ENCODE assay signal across 8 cellular contexts in genomic region chr12:49089831-49090773, GRCh38. TPM values are rescaled to one million over a fixed set of nuclear protein-coding genes. Genes with fewer than 3 reads are reported as not detected.
DNase-seq lines count a peak whose midpoint lies in the region; ATAC-seq, FAIRE-seq and TF ChIP-seq lines count a peak whose summit lies in the region.

No MANE protein-coding gene starts in this region.

- H3K4me3 ChIP-seq in CD4-positive, CD25-positive, alpha-beta regulatory T cell (ENCODE audit: low read depth, low read length): peak overlapping the region; percentile 53

- H3K4me1 Mint-ChIP-seq in CD4-positive, CD25-positive, alpha-beta regulatory T cell: peaks cover 0 to 63% (median 38%) of the 10 kb centered on the region in 4 donors
- peaks cover 17 to 35% (median 30%) of the 10 kb centered on the region in 3 donors for H3K4me1 Mint-ChIP-seq in IgD-negative memory B cell
- H3K4me1 Mint-ChIP-seq in activated T-cell treated with anti-CD3 and anti-CD28 coated beads, Interleukin-2, amount 50 U/mL, for 24 hours (ENCODE audit: low read depth): peaks cover 51% of the 10 kb centered on the region
- peaks cover 5% of the 10 kb centered on the region for H3K4me1 Mint-ChIP-seq in glutamatergic neuron (ENCODE audit: low read depth, unreplicated experiment)

- H3K27me3 ChIP-seq in CD4-positive, CD25-positive, alpha-beta regulatory T cell (ENCODE audit: control insufficient read depth, insufficient read depth, low read length): peaks cover 32% of the 10 kb centered on the region

- H3K27ac ChIP-seq in CD4-positive, CD25-positive, alpha-beta regulatory T cell (ENCODE audit: insufficient read depth, low read length, poor library complexity, severe bottlenecking): no peak overlapping the region

- intact Hi-C loops in posterior cingulate gyrus (cut with DNase I): loop anchor here (2.0 kb wide), 1 partner anchor 31 kb away; no protein-coding TSS in a partner anchor

- no peaks in the 10 kb centered on the region for H3K9me3 ChIP-seq in CD4-positive, CD25-positive, alpha-beta regulatory T cell (ENCODE audit: control insufficient read depth in 2 of 2, low read length in 2 of 2)

- H3K9me3 Mint-ChIP-seq in CD4-positive, CD25-positive, alpha-beta regulatory T cell: peaks cover 0 to under 1% (median 0%) of the 10 kb centered on the region in 7 donors
- no peaks in the 10 kb centered on the region for H3K9me3 Mint-ChIP-seq in IgD-negative memory B cell
- H3K9me3 Mint-ChIP-seq in activated T-cell treated with anti-CD3 and anti-CD28 coated beads, Interleukin-2, amount 50 U/mL, for 24 hours: no peaks in the 10 kb centered on the region
- peaks cover 12% of the 10 kb centered on the region for H3K9me3 Mint-ChIP-seq in glutamatergic neuron (ENCODE audit: unreplicated experiment)

- peak in 2 of 3 donors; percentile 33 to 48 for DNase-seq in CD4-positive, CD25-positive, alpha-beta regulatory T cell
- DNase-seq in activated T-cell treated with anti-CD3 and anti-CD28 coated beads, Interleukin-2, amount 50 U/mL, for 24 hours: peak; percentile 65
- DNase-seq in glutamatergic neuron (peak; percentile 61), posterior cingulate gyrus (peak in 7 of 10 donors; percentile 32 to 90 (median 42)), RCC 7860 (ENCODE audit: low spot score) (no peak), GM12892 (ENCODE audit: insufficient read length) (no peak)

- no peak for TF ChIP-seq POLR2A in GM12892 (IDR thresholded peaks at IDR 0.05; ENCODE audit: low read depth, low read length)

- no peak for FAIRE-seq in RCC 7860 (lab: Jason Lieb, UNC)
- no peak for FAIRE-seq in GM12892 (lab: Jason Lieb, UNC)

- peaks cover 87% of the 10 kb centered on the region for H3K27me3 Mint-ChIP-seq in CD4-positive, CD25-positive, alpha-beta regulatory T cell
- H3K27me3 Mint-ChIP-seq in IgD-negative memory B cell (peaks cover 47% of the 10 kb centered on the region), glutamatergic neuron (ENCODE audit: unreplicated experiment) (peaks cover 23% of the 10 kb centered on the region)
- H3K27me3 Mint-ChIP-seq in activated T-cell treated with anti-CD3 and anti-CD28 coated beads, Interleukin-2, amount 50 U/mL, for 24 hours: peaks cover 67% of the 10 kb centered on the region

- H3K27ac Mint-ChIP-seq in CD4-positive, CD25-positive, alpha-beta regulatory T cell: no peak overlapping the region
- H3K27ac Mint-ChIP-seq in IgD-negative memory B cell (peak overlapping the region; percentile 75 to 87 (median 76)), glutamatergic neuron (ENCODE audit: unreplicated experiment) (no peak overlapping the region)
- peak overlapping the region; percentile 66 for H3K27ac Mint-ChIP-seq in activated T-cell treated with anti-CD3 and anti-CD28 coated beads, Interleukin-2, amount 50 U/mL, for 24 hours

- H3K4me3 Mint-ChIP-seq in CD4-positive, CD25-positive, alpha-beta regulatory T cell: peak overlapping the region; percentile 74 to 82 (median 78)
- H3K4me3 Mint-ChIP-seq in IgD-negative memory B cell (peak overlapping the region; percentile 72 to 94 (median 84)), glutamatergic neuron (ENCODE audit: unreplicated experiment) (peak overlapping the region; percentile 83)
- H3K4me3 Mint-ChIP-seq in activated T-cell treated with anti-CD3 and anti-CD28 coated beads, Interleukin-2, amount 50 U/mL, for 24 hours: peak overlapping the region; percentile 67

- peaks cover 3% of the 10 kb centered on the region for H3K36me3 Mint-ChIP-seq in CD4-positive, CD25-positive, alpha-beta regulatory T cell
- H3K36me3 Mint-ChIP-seq in IgD-negative memory B cell (no peaks in the 10 kb centered on the region), glutamatergic neuron (ENCODE audit: unreplicated experiment) (peaks cover 2% of the 10 kb centered on the region)
- no peaks in the 10 kb centered on the region for H3K36me3 Mint-ChIP-seq in activated T-cell treated with anti-CD3 and anti-CD28 coated beads, Interleukin-2, amount 50 U/mL, for 24 hours (ENCODE audit: low read depth)

- ATAC-seq in CD4-positive, CD25-positive, alpha-beta regulatory T cell (ENCODE audit: low read depth in 2 of 2): no peak
- no peak for ATAC-seq in GM21717 (IDR thresholded peaks at IDR 0.05; ENCODE audit: unreplicated experiment)

- TF ChIP-seq CTCF in glutamatergic neuron (IDR thresholded peaks at IDR 0.05; ENCODE audit: partially characterized antibody, unreplicated experiment): no peak

- H3K36me3 ChIP-seq in CD4-positive, CD25-positive, alpha-beta regulatory T cell (ENCODE audit: control insufficient read depth, insufficient read depth, low read length): no peaks in the 10 kb centered on the region

- H3K4me1 ChIP-seq in CD4-positive, CD25-positive, alpha-beta regulatory T cell (ENCODE audit: control insufficient read depth, insufficient read depth, low read length, poor library complexity, severe bottlenecking): peaks cover 64% of the 10 kb centered on the region

RNA-seq across cellular contexts. Expression of gene DHH, which starts 4.5 kb away (rescaled TPM):
- total RNA-seq in CD4-positive, CD25-positive, alpha-beta regulatory T cell: 0.27 TPM
- polyA plus RNA-seq in CD4-positive, CD25-positive, alpha-beta regulatory T cell: not detected
- not detected for polyA plus RNA-seq in IgD-negative memory B cell
- 1.2 TPM for total RNA-seq in glutamatergic neuron (ENCODE audit: unreplicated experiment)
- polyA plus RNA-seq in GM12892 (2012; ENCODE audit: missing spikeins): not detected

RNA-seq across cellular contexts. Expression of gene RHEBL1, which starts 20.3 kb away (rescaled TPM):
- 6.0 TPM for total RNA-seq in CD4-positive, CD25-positive, alpha-beta regulatory T cell
- polyA plus RNA-seq in CD4-positive, CD25-positive, alpha-beta regulatory T cell: 10 to 100 TPM; 11.7 to 19.5 (median 15.8) TPM
- polyA plus RNA-seq in IgD-negative memory B cell: 3.2 TPM
- total RNA-seq in glutamatergic neuron (ENCODE audit: unreplicated experiment): 2.3 TPM
- 12.5 TPM for polyA plus RNA-seq in GM12892 (2012; ENCODE audit: missing spikeins)

RNA-seq across cellular contexts. Expression of gene LMBR1L, which starts 20.5 kb away (rescaled TPM):
- 315 TPM for total RNA-seq in CD4-positive, CD25-positive, alpha-beta regulatory T cell
- polyA plus RNA-seq in CD4-positive, CD25-positive, alpha-beta regulatory T cell: 10 to 100 TPM; 59.0 to 71.9 (median 62.2) TPM
- polyA plus RNA-seq in IgD-negative memory B cell: 37.3 TPM
- total RNA-seq in glutamatergic neuron (ENCODE audit: unreplicated experiment): 371 TPM
- polyA plus RNA-seq in GM12892 (2012; ENCODE audit: missing spikeins): 28.0 TPM

RNA-seq across cellular contexts. Expression of gene KMT2D, which starts 29.5 kb away (rescaled TPM):
- 149 TPM for total RNA-seq in CD4-positive, CD25-positive, alpha-beta regulatory T cell
- polyA plus RNA-seq in CD4-positive, CD25-positive, alpha-beta regulatory T cell: 1 to 10 TPM; 5.2 to 8.8 (median 6.5) TPM
- 19.7 TPM for polyA plus RNA-seq in IgD-negative memory B cell
- total RNA-seq in glutamatergic neuron (ENCODE audit: unreplicated experiment): 144 TPM
- polyA plus RNA-seq in GM12892 (2012; ENCODE audit: missing spikeins): 15.8 TPM

RNA-seq across cellular contexts. Expression of gene TUBA1B, which starts 41.1 kb away (rescaled TPM):
- total RNA-seq in CD4-positive, CD25-positive, alpha-beta regulatory T cell: 174 TPM
- polyA plus RNA-seq in CD4-positive, CD25-positive, alpha-beta regulatory T cell: 100 to 1,000 TPM; 445 to 648 (median 513) TPM
- 396 TPM for polyA plus RNA-seq in IgD-negative memory B cell
- 924 TPM for total RNA-seq in glutamatergic neuron (ENCODE audit: unreplicated experiment)
- polyA plus RNA-seq in GM12892 (2012; ENCODE audit: missing spikeins): 1,175 TPM

Comparison
In these comparisons a context has a peak if more than half of its experiments do, and no peak if none do; other contexts are left out.
1. DNase-seq: peak in CD4-positive, CD25-positive, alpha-beta regulatory T cell (2 of 3), activated T-cell treated with anti-CD3 and anti-CD28 coated beads, Interleukin-2, amount 50 U/mL, for 24 hours (single experiment), glutamatergic neuron (single experiment) and posterior cingulate gyrus (7 of 10); none in RCC 7860 (single experiment) and GM12892 (single experiment).
2. H3K27ac Mint-ChIP-seq: peak in IgD-negative memory B cell (3 of 3) and activated T-cell treated with anti-CD3 and anti-CD28 coated beads, Interleukin-2, amount 50 U/mL, for 24 hours (single experiment); none in CD4-positive, CD25-positive, alpha-beta regulatory T cell (0 of 3) and glutamatergic neuron (single experiment).
3. Peak in every context shown above with its lines, with median percentiles within 50 percentile points of each other: H3K4me3 Mint-ChIP-seq.